Comparison of ENCODE assay signal across 8 cellular contexts in the genomic region with DNA sequence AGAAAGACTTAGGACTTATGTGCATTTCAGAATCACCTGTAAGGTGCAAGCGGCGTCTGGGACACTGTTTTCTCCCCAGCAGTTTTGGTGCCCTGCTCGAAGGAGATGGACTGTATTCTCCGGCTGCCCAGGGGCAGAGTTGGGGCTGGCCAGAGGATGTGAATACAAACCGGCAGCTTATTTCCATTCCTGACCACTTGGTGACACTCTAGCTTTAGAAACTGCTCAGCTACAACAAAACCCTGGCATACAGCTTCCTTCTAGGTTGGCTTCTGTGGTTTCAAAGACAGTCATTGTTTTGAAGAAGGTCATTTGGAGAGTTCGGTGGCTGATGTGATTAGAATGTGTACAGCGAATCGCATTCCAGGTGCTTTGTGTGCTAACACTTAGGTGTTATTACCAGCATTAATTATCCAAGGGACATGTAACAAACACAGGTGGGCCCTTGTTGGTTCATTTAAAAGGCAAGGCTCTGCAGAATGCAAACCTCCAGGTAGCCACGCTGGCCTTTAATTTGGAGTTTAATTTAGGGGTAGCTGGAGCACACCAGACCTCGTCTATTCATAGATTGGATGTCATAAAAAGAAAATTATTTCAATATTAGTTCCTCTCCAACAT.
DNase-seq lines count a peak whose midpoint lies in the region; ATAC-seq, FAIRE-seq and TF ChIP-seq lines count a peak whose summit lies in the region.

No MANE protein-coding gene starts in this region.

- 8 to 9% methylated on average over 10 of the region's 10 CpGs for WGBS in pancreas, 2 donors

- no peaks in the 10 kb centered on the region for H3K4me1 Mint-ChIP-seq in CD8-positive, alpha-beta T cell (ENCODE audit: low read depth)

- CTCF ChIA-PET in CD8-positive, alpha-beta T cell (lab: Charles Lee) = no interaction called here

- intact Hi-C loops in pancreas (cut with DNase I) = no loop called here
- intact Hi-C loops in CD8-positive, alpha-beta T cell (cut with DNase I, micrococcal nuclease) = loop anchor here in 1 of 2 experiments (5.0 kb wide), 1 partner anchor 806 kb away; no protein-coding TSS in a partner anchor

- no peaks in the 10 kb centered on the region for H3K27me3 ChIP-seq in BE2C
- no peaks in the 10 kb centered on the region for H3K27me3 ChIP-seq in pancreas
- no peaks in the 10 kb centered on the region for H3K27me3 ChIP-seq in CD8-positive, alpha-beta T cell (ENCODE audit: insufficient read depth, low read length)

- TF ChIP-seq CTCF in BE2C (IDR thresholded peaks at IDR 0.05; ENCODE audit: low read depth, low read length) (peak; percentile 88), VCaP (conservative IDR thresholded peaks at IDR 0.05) (peak; percentile 84), pancreas (IDR thresholded peaks at IDR 0.05) (peak in 3 of 4 donors; percentile 28 to 35 (median 32))
- TF ChIP-seq CTCF in CD8-positive, alpha-beta T cell (IDR thresholded peaks at IDR 0.05) = no peak

- H3K36me3 ChIP-seq in BE2C (no peaks in the 10 kb centered on the region), pancreas (no peaks in the 10 kb centered on the region)
- no peaks in the 10 kb centered on the region for H3K36me3 ChIP-seq in CD8-positive, alpha-beta T cell (ENCODE audit: insufficient read depth, low read length)

- FAIRE-seq in pancreas (lab: Jason Lieb, UNC) = no peak

- ATAC-seq in GM18867 (IDR thresholded peaks at IDR 0.05; ENCODE audit: unreplicated experiment) (peak; percentile 98), HG02970 (IDR thresholded peaks at IDR 0.05; ENCODE audit: low FRiP score, unreplicated experiment) (peak; percentile 91), pancreas (peak; percentile 72 to 97 (median 96))
- no peak for ATAC-seq in CD8-positive, alpha-beta T cell

- H3K27ac Mint-ChIP-seq in CD8-positive, alpha-beta T cell = no peak overlapping the region

- H3K9me3 Mint-ChIP-seq in CD8-positive, alpha-beta T cell = no peaks in the 10 kb centered on the region

- H3K9me3 ChIP-seq in BE2C = no peaks in the 10 kb centered on the region
- H3K9me3 ChIP-seq in pancreas = no peaks in the 10 kb centered on the region
- no peaks in the 10 kb centered on the region for H3K9me3 ChIP-seq in CD8-positive, alpha-beta T cell (ENCODE audit: low read length)

- peak; percentile 54 for DNase-seq in BE2C
- DNase-seq in NCI-H1694 (lab: John Stamatoyannopoulos, UW) = peak; percentile 13
- peak; percentile 11 for DNase-seq in germinal center (ENCODE audit: low spot score)
- DNase-seq in pancreas = peak in 2 of 6 donors; percentile 19 to 56
- no peak for DNase-seq in CD8-positive, alpha-beta T cell

- no peaks in the 10 kb centered on the region for H3K36me3 Mint-ChIP-seq in CD8-positive, alpha-beta T cell

- POLR2A ChIA-PET in CD8-positive, alpha-beta T cell (lab: Charles Lee) = no interaction called here

- H3K4me3 Mint-ChIP-seq in CD8-positive, alpha-beta T cell = no peak overlapping the region

- peaks cover 4% of the 10 kb centered on the region; the same call in 1 of the 2 replicates for H3K4me1 ChIP-seq in BE2C
- no peaks in the 10 kb centered on the region for H3K4me1 ChIP-seq in pancreas
- no peaks in the 10 kb centered on the region for H3K4me1 ChIP-seq in CD8-positive, alpha-beta T cell (ENCODE audit: insufficient read depth, low read length)

- H3K27ac ChIP-seq in VCaP (no peak overlapping the region), pancreas (no peak overlapping the region)
- no peak overlapping the region for H3K27ac ChIP-seq in CD8-positive, alpha-beta T cell (ENCODE audit: low read depth, low read length)

- H3K4me3 ChIP-seq in BE2C (ENCODE audit: low read depth, low read length) (peak overlapping the region; percentile 38), pancreas (no peak overlapping the region)
- H3K4me3 ChIP-seq in CD8-positive, alpha-beta T cell (ENCODE audit: low read depth, low read length) = no peak overlapping the region

- peaks cover 4% of the 10 kb centered on the region for H3K27me3 Mint-ChIP-seq in CD8-positive, alpha-beta T cell (ENCODE audit: low read depth)

Comparison
In these comparisons a context has a peak if more than half of its experiments do, and no peak if none do; other contexts are left out.
1. DNase-seq: peak in BE2C (single experiment), NCI-H1694 (single experiment) and germinal center (single experiment); none in CD8-positive, alpha-beta T cell (0 of 7).